11 cellular contexts compared by ENCODE assay signal in the genomic region with DNA sequence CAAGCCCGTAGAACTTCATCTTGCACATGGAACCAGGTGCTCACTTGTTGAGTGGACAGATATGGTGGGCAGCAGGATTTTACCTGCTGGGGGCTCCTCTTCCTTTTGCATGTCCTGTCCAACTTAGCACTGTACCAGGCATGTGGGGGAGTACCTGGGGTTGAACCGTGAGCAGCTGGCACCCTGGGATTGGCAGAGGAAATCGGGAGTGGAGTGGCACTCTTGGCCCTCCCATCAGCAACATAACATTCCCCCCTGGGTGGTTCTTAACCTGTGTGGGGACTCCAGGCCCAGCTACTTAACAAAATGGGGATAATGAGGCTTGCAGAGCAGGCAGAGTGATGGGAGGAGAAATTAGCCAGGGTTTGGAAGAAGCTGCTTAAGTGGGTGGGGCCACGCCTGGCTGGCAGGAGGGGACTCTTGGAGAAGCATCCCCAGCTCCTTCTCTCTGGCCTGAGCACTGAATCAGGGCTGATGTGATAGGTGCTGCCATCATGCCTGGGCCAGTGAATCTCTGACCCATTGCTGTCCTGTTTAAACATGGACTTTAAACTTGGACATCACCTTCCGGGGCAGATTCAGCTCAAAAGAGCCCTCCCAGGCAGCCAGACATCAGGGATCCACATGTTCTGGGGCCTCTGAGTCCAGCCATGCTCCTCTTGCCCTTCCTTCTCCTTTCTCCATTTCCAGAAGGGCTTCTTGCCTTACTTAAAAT. TPM values are rescaled to one million over a fixed set of nuclear protein-coding genes. Genes with fewer than 3 reads are reported as not detected.
DNase-seq lines count a peak whose midpoint lies in the region; ATAC-seq and TF ChIP-seq lines count a peak whose summit lies in the region.
"Had no signal": no experiment of that assay in that cellular context is flagged by ENCODE, and none has a peak within 500 bp of the region (broad histone marks: within the 10 kb centered on the region; RNA-seq: fewer than 3 reads in every experiment).

No MANE protein-coding gene starts in this region.

- DNase-seq in activated naive CD4-positive, alpha-beta T cell (lab: John Stamatoyannopoulos, UW), result no peak
- DNase-seq in activated naive CD8-positive, alpha-beta T cell treated with anti-CD3 and anti-CD28 coated beads for 36 hours, result no peak
- DNase-seq in lower lobe of right lung (no peak), transverse colon (no peak), aorta (no peak), prostate gland (ENCODE audit: low spot score) (no peak)
- DNase-seq: NCI-H187, small intestine had no signal

- peak overlapping the region; percentile 87 for H3K27ac Mint-ChIP-seq in activated naive CD4-positive, alpha-beta T cell treated with anti-CD3 and anti-CD28 coated beads, Interleukin-2, amount 50 U/mL, for 24 hours
- peak overlapping the region; percentile 95 for H3K27ac Mint-ChIP-seq in activated naive CD8-positive, alpha-beta T cell treated with anti-CD3 and anti-CD28 coated beads for 36 hours

- TF ChIP-seq CTCF in lower lobe of right lung (IDR thresholded peaks at IDR 0.05) (no peak), transverse colon (IDR thresholded peaks at IDR 0.05) (no peak), prostate gland (IDR thresholded peaks at IDR 0.05) (no peak)

- H3K4me3 Mint-ChIP-seq in activated naive CD4-positive, alpha-beta T cell treated with anti-CD3 and anti-CD28 coated beads, Interleukin-2, amount 50 U/mL, for 24 hours, result peak overlapping the region; percentile 63
- H3K4me3 Mint-ChIP-seq in activated naive CD8-positive, alpha-beta T cell treated with anti-CD3 and anti-CD28 coated beads for 36 hours, result no peak overlapping the region

- H3K27me3 ChIP-seq in lower lobe of right lung (ENCODE audit: low read depth) (no peaks in the 10 kb centered on the region), transverse colon (no peaks in the 10 kb centered on the region), aorta (ENCODE audit: control insufficient read depth in 1 of 2, insufficient read depth in 2 of 2, low read length in 1 of 2) (no peaks in the 10 kb centered on the region), prostate gland (replicated peaks; ENCODE audit: insufficient read depth) (no peaks in the 10 kb centered on the region)
- H3K27me3 ChIP-seq: Peyer's patch had no signal

- peaks cover 33% of the 10 kb centered on the region for H3K36me3 Mint-ChIP-seq in activated naive CD4-positive, alpha-beta T cell treated with anti-CD3 and anti-CD28 coated beads, Interleukin-2, amount 50 U/mL, for 24 hours
- peaks cover 79% of the 10 kb centered on the region for H3K36me3 Mint-ChIP-seq in activated naive CD8-positive, alpha-beta T cell treated with anti-CD3 and anti-CD28 coated beads for 36 hours

- H3K4me3 ChIP-seq in lower lobe of right lung (no peak overlapping the region), transverse colon (no peak overlapping the region), aorta (ENCODE audit: low read length in 2 of 2) (no peak overlapping the region), prostate gland (no peak overlapping the region)
- H3K4me3 ChIP-seq: Peyer's patch had no signal

- no peaks in the 10 kb centered on the region for H3K9me3 Mint-ChIP-seq in activated naive CD4-positive, alpha-beta T cell treated with anti-CD3 and anti-CD28 coated beads, Interleukin-2, amount 50 U/mL, for 24 hours
- H3K9me3 Mint-ChIP-seq in activated naive CD8-positive, alpha-beta T cell treated with anti-CD3 and anti-CD28 coated beads for 36 hours, result no peaks in the 10 kb centered on the region

- TF ChIP-seq POLR2A in transverse colon (IDR thresholded peaks at IDR 0.05), result no peak
- TF ChIP-seq POLR2A in prostate gland (IDR thresholded peaks at IDR 0.05), result no peak

- peaks cover 87% of the 10 kb centered on the region for H3K4me1 ChIP-seq in lower lobe of right lung
- peaks cover 23 to 89% (median 43%) of the 10 kb centered on the region in 4 donors for H3K4me1 ChIP-seq in transverse colon
- H3K4me1 ChIP-seq in aorta (ENCODE audit: control insufficient read depth in 1 of 2, insufficient read depth in 2 of 2, low read length in 2 of 2), result no peaks in the 10 kb centered on the region
- H3K4me1 ChIP-seq in prostate gland (replicated peaks), result no peaks in the 10 kb centered on the region

- H3K9me3 ChIP-seq in lower lobe of right lung (no peaks in the 10 kb centered on the region), transverse colon (no peaks in the 10 kb centered on the region), aorta (ENCODE audit: control insufficient read depth, low read length) (no peaks in the 10 kb centered on the region), prostate gland (no peaks in the 10 kb centered on the region)
- H3K9me3 ChIP-seq: Peyer's patch had no signal

- no peak for ATAC-seq in lower lobe of right lung
- no peak for ATAC-seq in aorta (ENCODE audit: low FRiP score)
- ATAC-seq in HG03469 (IDR thresholded peaks at IDR 0.05; ENCODE audit: unreplicated experiment), result no peak

- in situ Hi-C loops in transverse colon (cut with MboI; ENCODE audit: low pct_ligation_motif_present in 1 of 4, low pct_unique_long_range_greater_than_20kb in 1 of 4, low sequenced_read_pairs in 3 of 4), result loop anchor here in 2 of 4 donors (25.0 kb wide), 1 partner anchor 646 kb away; a partner anchor contains a TSS

- WGBS in transverse colon (ENCODE audit: low coverage in 1 of 2), 2 donors, result 40 to 78% methylated on average over 1 to 5 of the region's 5 CpGs
- 73 to 74% methylated on average over 5 of the region's 5 CpGs for WGBS in aorta, 2 donors
- 73% methylated on average over 5 of the region's 5 CpGs for WGBS in prostate gland

- H3K27me3 Mint-ChIP-seq in activated naive CD4-positive, alpha-beta T cell treated with anti-CD3 and anti-CD28 coated beads, Interleukin-2, amount 50 U/mL, for 24 hours, result no peaks in the 10 kb centered on the region
- no peaks in the 10 kb centered on the region for H3K27me3 Mint-ChIP-seq in activated naive CD8-positive, alpha-beta T cell treated with anti-CD3 and anti-CD28 coated beads for 36 hours

- TF ChIP-seq EP300 in transverse colon (IDR thresholded peaks at IDR 0.05; ENCODE audit: low read depth), result no peak

- peak overlapping the region; percentile 25 for H3K27ac ChIP-seq in lower lobe of right lung
- peak overlapping the region; percentile 39 to 66 (median 60) for H3K27ac ChIP-seq in transverse colon
- no peak overlapping the region for H3K27ac ChIP-seq in aorta (ENCODE audit: low read depth in 1 of 2, low read length in 2 of 2)
- no peak overlapping the region for H3K27ac ChIP-seq in prostate gland

- peaks cover 71% of the 10 kb centered on the region for H3K4me1 Mint-ChIP-seq in activated naive CD4-positive, alpha-beta T cell treated with anti-CD3 and anti-CD28 coated beads, Interleukin-2, amount 50 U/mL, for 24 hours
- H3K4me1 Mint-ChIP-seq in activated naive CD8-positive, alpha-beta T cell treated with anti-CD3 and anti-CD28 coated beads for 36 hours, result peaks cover 64% of the 10 kb centered on the region

- peaks cover 100% of the 10 kb centered on the region for H3K36me3 ChIP-seq in lower lobe of right lung
- H3K36me3 ChIP-seq in transverse colon, result peaks cover 0 to 98% (median 52%) of the 10 kb centered on the region in 4 donors
- H3K36me3 ChIP-seq in aorta (ENCODE audit: control insufficient read depth in 1 of 2, insufficient read depth in 2 of 2, low read length in 1 of 2), result peaks cover 10 to 41% of the 10 kb centered on the region in 2 donors
- H3K36me3 ChIP-seq in prostate gland, result peaks cover 40 to 61% of the 10 kb centered on the region in 2 donors

- intact Hi-C loops in lower lobe of right lung (cut with DNase I), result no loop called here
- intact Hi-C loops in transverse colon (cut with DNase I; ENCODE audit: low total_unique reads), result no loop called here
- intact Hi-C loops in aorta (cut with DNase I), result no loop called here
- intact Hi-C loops in prostate gland (cut with DNase I), result no loop called here

RNA-seq across cellular contexts. Expression of a gene that starts 15.5 kb away (rescaled TPM):
- total RNA-seq in activated naive CD8-positive, alpha-beta T cell treated with anti-CD3 and anti-CD28 coated beads for 36 hours, result 10 to 100 TPM; 32.5 to 39.4 TPM
- 74.9 TPM for total RNA-seq in lower lobe of right lung
- 100 to 1,000 TPM; 135 to 358 (median 233) TPM for total RNA-seq in transverse colon
- 100 to 1,000 TPM; 184 to 260 TPM for total RNA-seq in aorta
- 10 to 100 TPM; 20.0 to 33.2 TPM for polyA plus RNA-seq in aorta
- total RNA-seq in prostate gland, result 10 to 100 TPM; 57.4 to 94.2 TPM

Comparison
In these comparisons a context has a peak if more than half of its experiments do, and no peak if none do; other contexts are left out.
1. H3K27ac ChIP-seq: peak in lower lobe of right lung (single experiment) and transverse colon (4 of 4); none in aorta (0 of 2) and prostate gland (0 of 2).